In the genomic region with DNA sequence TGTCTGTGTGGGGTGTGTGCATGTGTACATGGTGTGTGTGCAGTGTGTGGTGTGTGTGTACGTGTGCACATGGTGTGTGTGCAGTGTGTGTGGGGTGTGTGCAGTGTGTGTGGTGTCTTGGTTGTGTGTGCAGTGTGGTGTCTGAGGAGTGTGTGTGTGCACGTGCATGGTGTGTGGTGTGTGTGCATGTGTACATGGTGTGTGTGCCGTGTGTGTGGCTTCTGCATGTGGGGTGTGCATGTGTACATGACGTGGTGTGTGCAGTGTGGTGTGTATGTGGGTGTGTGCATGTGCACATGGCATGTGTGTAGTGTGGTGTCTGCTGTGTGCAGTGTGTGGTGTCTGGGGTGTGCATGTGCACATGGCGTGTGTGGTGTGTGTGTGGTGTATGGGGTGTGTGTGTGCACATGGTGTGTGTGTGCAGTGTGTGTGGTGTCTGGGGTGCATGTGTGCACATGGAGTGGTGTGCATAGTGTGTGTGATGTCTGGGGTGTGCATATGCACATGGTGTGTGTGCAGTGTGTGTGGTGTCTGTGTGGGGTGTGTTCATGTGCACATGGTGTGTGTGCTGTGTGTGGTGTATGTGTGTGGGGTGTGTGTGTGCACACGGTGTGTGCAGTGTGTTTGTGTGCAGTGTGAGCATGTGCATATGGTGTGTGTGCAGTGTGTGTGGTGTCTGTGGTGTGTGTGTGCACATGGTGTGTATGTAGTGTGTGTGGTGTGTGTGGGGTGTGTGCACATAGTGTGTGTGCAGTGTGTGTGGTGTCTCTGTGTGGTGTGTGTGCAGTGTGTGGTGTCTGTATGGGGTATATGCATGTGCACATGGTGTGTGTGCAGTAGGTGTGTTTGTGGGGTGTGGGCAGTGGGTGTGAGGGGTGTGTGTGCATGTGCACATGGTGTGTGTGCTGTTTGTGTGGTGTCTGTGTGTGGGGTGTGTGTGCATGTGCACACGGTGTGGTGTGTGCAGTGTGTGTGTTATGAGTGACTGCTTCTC, we compare ENCODE assay signal across 1 cellular context.
TF ChIP-seq lines count a peak whose summit lies in the region.

No MANE protein-coding gene starts in this region.

TF ChIP-seq in HepG2, 621 proteins besides CTCF, POLR2A, EP300 and RAD21 (continued from another document):
- TF ChIP-seq, protein P1, sequence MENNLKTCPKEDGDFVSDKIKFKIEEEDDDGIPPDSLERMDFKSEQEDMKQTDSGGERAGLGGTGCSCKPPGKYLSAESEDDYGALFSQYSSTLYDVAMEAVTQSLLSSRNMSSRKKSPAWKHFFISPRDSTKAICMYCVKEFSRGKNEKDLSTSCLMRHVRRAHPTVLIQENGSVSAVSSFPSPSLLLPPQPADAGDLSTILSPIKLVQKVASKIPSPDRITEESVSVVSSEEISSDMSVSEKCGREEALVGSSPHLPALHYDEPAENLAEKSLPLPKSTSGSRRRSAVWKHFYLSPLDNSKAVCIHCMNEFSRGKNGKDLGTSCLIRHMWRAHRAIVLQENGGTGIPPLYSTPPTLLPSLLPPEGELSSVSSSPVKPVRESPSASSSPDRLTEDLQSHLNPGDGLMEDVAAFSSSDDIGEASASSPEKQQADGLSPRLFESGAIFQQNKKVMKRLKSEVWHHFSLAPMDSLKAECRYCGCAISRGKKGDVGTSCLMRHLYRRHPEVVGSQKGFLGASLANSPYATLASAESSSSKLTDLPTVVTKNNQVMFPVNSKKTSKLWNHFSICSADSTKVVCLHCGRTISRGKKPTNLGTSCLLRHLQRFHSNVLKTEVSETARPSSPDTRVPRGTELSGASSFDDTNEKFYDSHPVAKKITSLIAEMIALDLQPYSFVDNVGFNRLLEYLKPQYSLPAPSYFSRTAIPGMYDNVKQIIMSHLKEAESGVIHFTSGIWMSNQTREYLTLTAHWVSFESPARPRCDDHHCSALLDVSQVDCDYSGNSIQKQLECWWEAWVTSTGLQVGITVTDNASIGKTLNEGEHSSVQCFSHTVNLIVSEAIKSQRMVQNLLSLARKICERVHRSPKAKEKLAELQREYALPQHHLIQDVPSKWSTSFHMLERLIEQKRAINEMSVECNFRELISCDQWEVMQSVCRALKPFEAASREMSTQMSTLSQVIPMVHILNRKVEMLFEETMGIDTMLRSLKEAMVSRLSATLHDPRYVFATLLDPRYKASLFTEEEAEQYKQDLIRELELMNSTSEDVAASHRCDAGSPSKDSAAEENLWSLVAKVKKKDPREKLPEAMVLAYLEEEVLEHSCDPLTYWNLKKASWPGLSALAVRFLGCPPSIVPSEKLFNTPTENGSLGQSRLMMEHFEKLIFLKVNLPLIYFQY (CRISPR knock-in tag; IDR thresholded peaks at IDR 0.05; ENCODE audit: borderline replicate concordance): no peak
- no peak for TF ChIP-seq ATF7-NPFF (CRISPR knock-in tag; IDR thresholded peaks at IDR 0.05; ENCODE audit: low read depth)
- no peak for TF ChIP-seq RBM39 (IDR thresholded peaks at IDR 0.05; ENCODE audit: low read depth, low read length, poor library complexity, severe bottlenecking)
- TF ChIP-seq ZNF143 (CRISPR knock-in tag; IDR thresholded peaks at IDR 0.05): no peak
- peak; percentile 60; the same call in 1 of the 2 replicates for TF ChIP-seq SAFB2 (CRISPR knock-in tag; IDR thresholded peaks at IDR 0.05; ENCODE audit: borderline replicate concordance, low read depth)
- TF ChIP-seq, protein P2, sequence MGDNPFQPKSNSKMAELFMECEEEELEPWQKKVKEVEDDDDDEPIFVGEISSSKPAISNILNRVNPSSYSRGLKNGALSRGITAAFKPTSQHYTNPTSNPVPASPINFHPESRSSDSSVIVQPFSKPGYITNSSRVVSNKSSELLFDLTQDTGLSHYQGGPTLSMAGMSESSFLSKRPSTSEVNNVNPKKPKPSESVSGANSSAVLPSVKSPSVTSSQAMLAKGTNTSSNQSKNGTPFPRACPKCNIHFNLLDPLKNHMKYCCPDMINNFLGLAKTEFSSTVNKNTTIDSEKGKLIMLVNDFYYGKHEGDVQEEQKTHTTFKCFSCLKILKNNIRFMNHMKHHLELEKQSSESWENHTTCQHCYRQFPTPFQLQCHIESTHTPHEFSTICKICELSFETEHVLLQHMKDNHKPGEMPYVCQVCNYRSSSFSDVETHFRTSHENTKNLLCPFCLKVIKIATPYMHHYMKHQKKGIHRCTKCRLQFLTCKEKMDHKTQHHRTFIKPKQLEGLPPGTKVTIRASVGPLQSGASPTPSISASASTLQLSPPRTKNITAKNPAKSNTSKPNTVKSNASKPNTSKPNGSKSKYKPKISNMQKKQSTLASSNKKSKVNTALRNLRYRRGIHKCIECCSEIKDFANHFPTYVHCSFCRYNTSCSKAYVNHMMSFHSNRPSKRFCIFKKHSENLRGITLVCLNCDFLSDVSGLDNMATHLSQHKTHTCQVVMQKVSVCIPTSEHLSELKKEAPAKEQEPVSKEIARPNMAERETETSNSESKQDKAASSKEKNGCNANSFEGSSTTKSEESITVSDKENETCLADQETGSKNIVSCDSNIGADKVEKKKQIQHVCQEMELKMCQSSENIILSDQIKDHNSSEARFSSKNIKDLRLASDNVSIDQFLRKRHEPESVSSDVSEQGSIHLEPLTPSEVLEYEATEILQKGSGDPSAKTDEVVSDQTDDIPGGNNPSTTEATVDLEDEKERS (CRISPR knock-in tag; IDR thresholded peaks at IDR 0.05): no peak
- peak; percentile 35; the same call in 1 of the 2 replicates for TF ChIP-seq SP2 (CRISPR knock-in tag; IDR thresholded peaks at IDR 0.05)
- TF ChIP-seq KAT7 (CRISPR knock-in tag; IDR thresholded peaks at IDR 0.05; ENCODE audit: borderline replicate concordance): no peak
- TF ChIP-seq CENPT (CRISPR knock-in tag; IDR thresholded peaks at IDR 0.05; ENCODE audit: low read depth): 0 out of 2 replicates have a peak, but pooled peaks have one; percentile 47
- 0 out of 3 replicates have a peak, but pooled peaks have one; percentile 18 for TF ChIP-seq MXI1 (IDR thresholded peaks at IDR 0.05; ENCODE audit: borderline replicate concordance, low read depth, low read length)
- TF ChIP-seq, protein P3, sequence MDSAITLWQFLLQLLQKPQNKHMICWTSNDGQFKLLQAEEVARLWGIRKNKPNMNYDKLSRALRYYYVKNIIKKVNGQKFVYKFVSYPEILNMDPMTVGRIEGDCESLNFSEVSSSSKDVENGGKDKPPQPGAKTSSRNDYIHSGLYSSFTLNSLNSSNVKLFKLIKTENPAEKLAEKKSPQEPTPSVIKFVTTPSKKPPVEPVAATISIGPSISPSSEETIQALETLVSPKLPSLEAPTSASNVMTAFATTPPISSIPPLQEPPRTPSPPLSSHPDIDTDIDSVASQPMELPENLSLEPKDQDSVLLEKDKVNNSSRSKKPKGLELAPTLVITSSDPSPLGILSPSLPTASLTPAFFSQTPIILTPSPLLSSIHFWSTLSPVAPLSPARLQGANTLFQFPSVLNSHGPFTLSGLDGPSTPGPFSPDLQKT (CRISPR knock-in tag; IDR thresholded peaks at IDR 0.05; ENCODE audit: borderline replicate concordance): no peak
- TF ChIP-seq ZNF432 (CRISPR knock-in tag; IDR thresholded peaks at IDR 0.05; ENCODE audit: borderline replicate concordance): 0 out of 2 replicates have a peak, but pooled peaks have one; percentile 31
- TF ChIP-seq RCOR2 (CRISPR knock-in tag; IDR thresholded peaks at IDR 0.05): no peak
- no peak for TF ChIP-seq ZFY (CRISPR knock-in tag; IDR thresholded peaks at IDR 0.05)
- peak; percentile 98 for TF ChIP-seq PLRG1 (conservative IDR thresholded peaks at IDR 0.05)
- peak; percentile 32 for TF ChIP-seq SP1 (IDR thresholded peaks at IDR 0.05)
- TF ChIP-seq SP1 (CRISPR knock-in tag; IDR thresholded peaks at IDR 0.05): no peak
- TF ChIP-seq IRX3 (CRISPR knock-in tag; IDR thresholded peaks at IDR 0.05; ENCODE audit: borderline replicate concordance, low read depth): no peak
- TF ChIP-seq RXRA (CRISPR knock-in tag; IDR thresholded peaks at IDR 0.05): no peak
- TF ChIP-seq, protein P4, sequence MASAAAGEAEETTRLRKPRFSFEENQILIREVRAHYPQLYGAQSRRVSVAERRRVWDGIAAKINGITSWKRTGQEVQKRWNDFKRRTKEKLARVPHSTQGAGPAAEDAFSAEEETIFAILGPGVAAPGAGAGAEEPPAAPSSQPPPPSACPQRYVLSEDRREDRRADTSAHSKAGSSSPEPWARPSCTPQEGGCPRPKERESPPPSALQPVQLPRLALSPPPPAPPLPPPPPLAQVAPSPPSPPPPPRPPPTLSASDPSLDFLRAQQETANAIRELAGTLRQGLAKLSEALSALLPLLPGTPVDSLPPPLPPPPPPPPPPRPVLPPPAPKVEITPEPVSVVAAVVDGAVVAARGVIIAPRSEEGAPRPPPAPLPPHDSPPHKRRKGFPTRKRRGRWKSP (CRISPR knock-in tag; IDR thresholded peaks at IDR 0.05): no peak
- TF ChIP-seq SP4 (CRISPR knock-in tag; IDR thresholded peaks at IDR 0.05): no peak
- TF ChIP-seq, protein P5, sequence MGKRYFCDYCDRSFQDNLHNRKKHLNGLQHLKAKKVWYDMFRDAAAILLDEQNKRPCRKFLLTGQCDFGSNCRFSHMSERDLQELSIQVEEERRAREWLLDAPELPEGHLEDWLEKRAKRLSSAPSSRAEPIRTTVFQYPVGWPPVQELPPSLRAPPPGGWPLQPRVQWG (CRISPR knock-in tag; IDR thresholded peaks at IDR 0.05; ENCODE audit: borderline replicate concordance, low read depth): peak; percentile 69; the same call in 1 of the 2 replicates
- TF ChIP-seq SCMH1 (CRISPR knock-in tag; IDR thresholded peaks at IDR 0.05; ENCODE audit: borderline replicate concordance): 0 out of 2 replicates have a peak, but pooled peaks have one; percentile 77
- TF ChIP-seq ZNF431 (CRISPR knock-in tag; IDR thresholded peaks at IDR 0.05; ENCODE audit: borderline replicate concordance, low read depth): peak; percentile 55; the same call in 1 of the 2 replicates
- TF ChIP-seq PHB2 (IDR thresholded peaks at IDR 0.05; ENCODE audit: partially characterized antibody): peak; percentile 74
- TF ChIP-seq ZNF124 (CRISPR knock-in tag; IDR thresholded peaks at IDR 0.05): no peak
- TF ChIP-seq, protein P6, sequence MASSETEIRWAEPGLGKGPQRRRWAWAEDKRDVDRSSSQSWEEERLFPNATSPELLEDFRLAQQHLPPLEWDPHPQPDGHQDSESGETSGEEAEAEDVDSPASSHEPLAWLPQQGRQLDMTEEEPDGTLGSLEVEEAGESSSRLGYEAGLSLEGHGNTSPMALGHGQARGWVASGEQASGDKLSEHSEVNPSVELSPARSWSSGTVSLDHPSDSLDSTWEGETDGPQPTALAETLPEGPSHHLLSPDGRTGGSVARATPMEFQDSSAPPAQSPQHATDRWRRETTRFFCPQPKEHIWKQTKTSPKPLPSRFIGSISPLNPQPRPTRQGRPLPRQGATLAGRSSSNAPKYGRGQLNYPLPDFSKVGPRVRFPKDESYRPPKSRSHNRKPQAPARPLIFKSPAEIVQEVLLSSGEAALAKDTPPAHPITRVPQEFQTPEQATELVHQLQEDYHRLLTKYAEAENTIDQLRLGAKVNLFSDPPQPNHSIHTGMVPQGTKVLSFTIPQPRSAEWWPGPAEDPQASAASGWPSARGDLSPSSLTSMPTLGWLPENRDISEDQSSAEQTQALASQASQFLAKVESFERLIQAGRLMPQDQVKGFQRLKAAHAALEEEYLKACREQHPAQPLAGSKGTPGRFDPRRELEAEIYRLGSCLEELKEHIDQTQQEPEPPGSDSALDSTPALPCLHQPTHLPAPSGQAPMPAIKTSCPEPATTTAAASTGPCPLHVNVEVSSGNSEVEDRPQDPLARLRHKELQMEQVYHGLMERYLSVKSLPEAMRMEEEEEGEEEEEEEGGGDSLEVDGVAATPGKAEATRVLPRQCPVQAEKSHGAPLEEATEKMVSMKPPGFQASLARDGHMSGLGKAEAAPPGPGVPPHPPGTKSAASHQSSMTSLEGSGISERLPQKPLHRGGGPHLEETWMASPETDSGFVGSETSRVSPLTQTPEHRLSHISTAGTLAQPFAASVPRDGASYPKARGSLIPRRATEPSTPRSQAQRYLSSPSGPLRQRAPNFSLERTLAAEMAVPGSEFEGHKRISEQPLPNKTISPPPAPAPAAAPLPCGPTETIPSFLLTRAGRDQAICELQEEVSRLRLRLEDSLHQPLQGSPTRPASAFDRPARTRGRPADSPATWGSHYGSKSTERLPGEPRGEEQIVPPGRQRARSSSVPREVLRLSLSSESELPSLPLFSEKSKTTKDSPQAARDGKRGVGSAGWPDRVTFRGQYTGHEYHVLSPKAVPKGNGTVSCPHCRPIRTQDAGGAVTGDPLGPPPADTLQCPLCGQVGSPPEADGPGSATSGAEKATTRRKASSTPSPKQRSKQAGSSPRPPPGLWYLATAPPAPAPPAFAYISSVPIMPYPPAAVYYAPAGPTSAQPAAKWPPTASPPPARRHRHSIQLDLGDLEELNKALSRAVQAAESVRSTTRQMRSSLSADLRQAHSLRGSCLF (CRISPR knock-in tag; IDR thresholded peaks at IDR 0.05; ENCODE audit: borderline replicate concordance): no peak
- TF ChIP-seq U2AF1 (optimal IDR thresholded peaks at IDR 0.05; ENCODE audit: low read depth, low read length): no peak
- TF ChIP-seq NRL (CRISPR knock-in tag; IDR thresholded peaks at IDR 0.05; ENCODE audit: borderline replicate concordance): no peak
- TF ChIP-seq POLR2AphosphoS5 (IDR thresholded peaks at IDR 0.05; ENCODE audit: low read depth, low read length): no peak
- no peak for TF ChIP-seq KDM6A (CRISPR knock-in tag; IDR thresholded peaks at IDR 0.05; ENCODE audit: low read depth)
- TF ChIP-seq ARNT (IDR thresholded peaks at IDR 0.05): peak; percentile 58
- peak; percentile 56 for TF ChIP-seq SOX6 (IDR thresholded peaks at IDR 0.05)
- no peak for TF ChIP-seq SOX6 (CRISPR knock-in tag; IDR thresholded peaks at IDR 0.05)
- no peak for TF ChIP-seq FOXK1 (CRISPR knock-in tag; IDR thresholded peaks at IDR 0.05; ENCODE audit: borderline replicate concordance, low read depth)
- no peak for TF ChIP-seq ZNF556 (CRISPR knock-in tag; IDR thresholded peaks at IDR 0.05; ENCODE audit: borderline replicate concordance)
